12 cellular contexts compared by ENCODE assay signal in the genomic region with DNA sequence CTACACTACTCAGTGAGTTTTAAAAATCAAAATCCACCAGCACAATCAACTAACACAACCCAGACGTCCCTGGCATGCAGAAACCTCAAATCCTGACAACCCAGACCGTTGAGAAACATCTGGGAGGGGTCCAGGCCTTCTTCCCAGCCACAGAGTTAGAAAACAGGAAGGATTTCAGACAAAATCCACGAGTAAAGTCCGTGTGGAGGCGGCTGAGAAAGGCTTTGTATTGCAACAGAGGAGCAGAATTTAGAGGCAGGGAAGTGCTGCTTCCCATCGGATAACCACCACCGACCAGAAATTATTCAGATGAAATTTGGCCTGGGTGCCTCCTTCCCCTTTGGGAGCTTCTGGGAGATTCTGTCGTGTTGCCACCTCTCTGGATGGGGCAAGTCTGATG.
A peak's percentile ranks its signal among the peaks of the same experiment; 100 is the strongest.
DNase-seq lines count a peak whose midpoint lies in the region; ATAC-seq, FAIRE-seq and TF ChIP-seq lines count a peak whose summit lies in the region.
"Had no signal": no experiment of that assay in that cellular context is flagged by ENCODE, and none has a peak within 500 bp of the region (broad histone marks: within the 10 kb centered on the region; RNA-seq: fewer than 3 reads in every experiment).

No MANE protein-coding gene starts in this region.

- no peaks in the 10 kb centered on the region for H3F3A ChIP-seq in SK-N-SH (replicated peaks; ENCODE audit: insufficient read depth)

- WGBS in SK-N-SH (ENCODE audit: low lambda C conversion rate), result 51% methylated on average over 8 of the region's 8 CpGs
- WGBS in aorta, 2 donors, result 3% methylated on average over 8 of the region's 8 CpGs

- H3K9me3 ChIP-seq in SK-N-SH, result no peaks in the 10 kb centered on the region
- no peaks in the 10 kb centered on the region for H3K9me3 ChIP-seq in aorta (ENCODE audit: control insufficient read depth, low read length)

- H3K27ac ChIP-seq in SK-N-SH (ENCODE audit: low read depth in 2 of 2, low read length in 1 of 2) (peak overlapping the region in 1 of 2 experiments; percentile 23; a peak in 3 of 4 replicates), aorta (ENCODE audit: low read depth in 1 of 2, low read length in 2 of 2) (peak overlapping the region; percentile 4 to 38)

- peak overlapping the region in 1 of 3 experiments; percentile 43 for H3K4me3 Mint-ChIP-seq in nephron
- H3K4me3 Mint-ChIP-seq: activated naive CD8-positive, alpha-beta T cell treated with anti-CD3 and anti-CD28 coated beads, Interleukin-2, amount 50 U/mL, for 24 hours had no signal

- no peak for TF ChIP-seq EP300 in SK-N-SH (IDR thresholded peaks at IDR 0.05; ENCODE audit: borderline replicate concordance in 1 of 2, low read depth in 1 of 2, low read length in 1 of 2)

- TF ChIP-seq RAD21 in SK-N-SH (IDR thresholded peaks at IDR 0.05; ENCODE audit: low read length), result no peak

- no peak for TF ChIP-seq CTCF in SK-N-SH (IDR thresholded peaks at IDR 0.05)
- TF ChIP-seq CTCF in nephron (IDR thresholded peaks at IDR 0.05; ENCODE audit: unreplicated experiment in 3 of 3), result no peak

- H3K27ac Mint-ChIP-seq in nephron, result peak overlapping the region; percentile 84 to 99 (median 98)
- H3K27ac Mint-ChIP-seq: activated naive CD8-positive, alpha-beta T cell treated with anti-CD3 and anti-CD28 coated beads, Interleukin-2, amount 50 U/mL, for 24 hours had no signal

- H3K4me2 ChIP-seq in SK-N-SH, result no peak overlapping the region

- CTCF ChIA-PET in SK-N-SH (lab: Yijun Ruan, JAX), result no interaction called here

- intact Hi-C loops in aorta (cut with DNase I), result loop anchor here in 1 of 2 donors (5.0 kb wide), 1 partner anchor 37 kb away; no protein-coding TSS in a partner anchor

- no peak overlapping the region for H2AFZ ChIP-seq in SK-N-SH (ENCODE audit: low read depth)

- no peak for TF ChIP-seq POLR2A in GM12892 (IDR thresholded peaks at IDR 0.05; ENCODE audit: low read depth, low read length)

- peaks cover 27% of the 10 kb centered on the region for H3K79me2 ChIP-seq in SK-N-SH (ENCODE audit: insufficient read depth)

- peaks cover 3% of the 10 kb centered on the region; the same call in 1 of the 2 replicates for H4K20me1 ChIP-seq in SK-N-SH (ENCODE audit: insufficient read depth)

- DNase-seq in SK-N-SH (no peak), fibroblast of peridontal ligament (ENCODE audit: extremely low read depth) (peak; percentile 98), aorta (peak; percentile 76 to 83), GM12892 (ENCODE audit: insufficient read length) (no peak), middle frontal gyrus (ENCODE audit: extremely low spot score, low spot score) (no peak)
- DNase-seq: 8988T; activated naive CD8-positive, alpha-beta T cell treated with anti-CD3 and anti-CD28 coated beads, Interleukin-2, amount 50 U/mL, for 24 hours; NCI-H146; PC-3 had no signal

- H3K36me3 Mint-ChIP-seq in nephron (ENCODE audit: low read depth), result peaks cover 57% of the 10 kb centered on the region

- no peak overlapping the region for H3K4me3 ChIP-seq in SK-N-SH (ENCODE audit: low read depth in 2 of 2, low read length in 1 of 2)
- no peak overlapping the region for H3K4me3 ChIP-seq in aorta (ENCODE audit: low read length in 2 of 2)

- FAIRE-seq in GM12892 (lab: Jason Lieb, UNC), result no peak

- POLR2A ChIA-PET in SK-N-SH (lab: Yijun Ruan, JAX), result no interaction called here

- H3K27me3 Mint-ChIP-seq in nephron (ENCODE audit: low read depth), result no peaks in the 10 kb centered on the region

- no peaks in the 10 kb centered on the region for H3K9me3 Mint-ChIP-seq in nephron
- H3K9me3 Mint-ChIP-seq: activated naive CD8-positive, alpha-beta T cell treated with anti-CD3 and anti-CD28 coated beads, Interleukin-2, amount 50 U/mL, for 24 hours had no signal

- no peaks in the 10 kb centered on the region for H3K9me2 ChIP-seq in SK-N-SH

- H3K4me1 Mint-ChIP-seq in nephron, result peaks cover 37% of the 10 kb centered on the region

- peak; percentile 48 for ATAC-seq in SK-N-SH treated with all-trans-retinoic acid at 6 μM for 48 hours
- ATAC-seq in aorta (ENCODE audit: low FRiP score), result peak; percentile 74
- ATAC-seq in GM18502 (IDR thresholded peaks at IDR 0.05; ENCODE audit: poor library complexity, unreplicated experiment), result no peak
- ATAC-seq: activated naive CD8-positive, alpha-beta T cell treated with anti-CD3 and anti-CD28 coated beads, Interleukin-2, amount 50 U/mL, for 24 hours; PC-3 had no signal

- H3K36me3 ChIP-seq in SK-N-SH (replicated peaks in 1 of 2; ENCODE audit: control insufficient read depth in 1 of 2, insufficient read depth in 2 of 2, low read length in 1 of 2) (peaks cover 13 to 30% of the 10 kb centered on the region in 2 experiments), aorta (ENCODE audit: control insufficient read depth in 1 of 2, insufficient read depth in 2 of 2, low read length in 1 of 2) (peaks cover 0 to 1% of the 10 kb centered on the region in 2 donors)

- H3K9ac ChIP-seq in SK-N-SH, result no peak overlapping the region

- H3K27me3 ChIP-seq in SK-N-SH (ENCODE audit: insufficient read depth) (no peaks in the 10 kb centered on the region), aorta (ENCODE audit: control insufficient read depth in 1 of 2, insufficient read depth in 2 of 2, low read length in 1 of 2) (no peaks in the 10 kb centered on the region)

- H3K4me1 ChIP-seq in SK-N-SH (ENCODE audit: control insufficient read depth in 1 of 2, insufficient read depth in 2 of 2, low read depth in 1 of 2, low read length in 1 of 2), result no peaks in the 10 kb centered on the region; a peak in 1 of 4 replicates
- H3K4me1 ChIP-seq in aorta (ENCODE audit: control insufficient read depth in 1 of 2, insufficient read depth in 2 of 2, low read length in 2 of 2), result peaks cover 0 to 2% of the 10 kb centered on the region in 2 donors

TF ChIP-seq in SK-N-SH treated with all-trans-retinoic acid at 6 μM for 48 hours, 23 proteins besides CTCF, POLR2A, EP300 and RAD21 (continues in another document):
- TF ChIP-seq ARNTL (CRISPR knock-in tag; IDR thresholded peaks at IDR 0.05; ENCODE audit: borderline replicate concordance, low read depth), result no peak
- no peak for TF ChIP-seq PATZ1 (CRISPR knock-in tag; IDR thresholded peaks at IDR 0.05; ENCODE audit: borderline replicate concordance)
- TF ChIP-seq, protein P1, sequence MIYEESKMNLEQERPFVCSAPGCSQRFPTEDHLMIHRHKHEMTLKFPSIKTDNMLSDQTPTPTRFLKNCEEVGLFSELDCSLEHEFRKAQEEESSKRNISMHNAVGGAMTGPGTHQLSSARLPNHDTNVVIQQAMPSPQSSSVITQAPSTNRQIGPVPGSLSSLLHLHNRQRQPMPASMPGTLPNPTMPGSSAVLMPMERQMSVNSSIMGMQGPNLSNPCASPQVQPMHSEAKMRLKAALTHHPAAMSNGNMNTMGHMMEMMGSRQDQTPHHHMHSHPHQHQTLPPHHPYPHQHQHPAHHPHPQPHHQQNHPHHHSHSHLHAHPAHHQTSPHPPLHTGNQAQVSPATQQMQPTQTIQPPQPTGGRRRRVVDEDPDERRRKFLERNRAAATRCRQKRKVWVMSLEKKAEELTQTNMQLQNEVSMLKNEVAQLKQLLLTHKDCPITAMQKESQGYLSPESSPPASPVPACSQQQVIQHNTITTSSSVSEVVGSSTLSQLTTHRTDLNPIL (CRISPR knock-in tag; IDR thresholded peaks at IDR 0.05; ENCODE audit: low read depth), result no peak
- TF ChIP-seq ZFP3 (CRISPR knock-in tag; IDR thresholded peaks at IDR 0.05), result no peak

TF ChIP-seq in SK-N-SH, 30 proteins besides CTCF, POLR2A, EP300 and RAD21 (continues in another document):
- TF ChIP-seq, protein P2, sequence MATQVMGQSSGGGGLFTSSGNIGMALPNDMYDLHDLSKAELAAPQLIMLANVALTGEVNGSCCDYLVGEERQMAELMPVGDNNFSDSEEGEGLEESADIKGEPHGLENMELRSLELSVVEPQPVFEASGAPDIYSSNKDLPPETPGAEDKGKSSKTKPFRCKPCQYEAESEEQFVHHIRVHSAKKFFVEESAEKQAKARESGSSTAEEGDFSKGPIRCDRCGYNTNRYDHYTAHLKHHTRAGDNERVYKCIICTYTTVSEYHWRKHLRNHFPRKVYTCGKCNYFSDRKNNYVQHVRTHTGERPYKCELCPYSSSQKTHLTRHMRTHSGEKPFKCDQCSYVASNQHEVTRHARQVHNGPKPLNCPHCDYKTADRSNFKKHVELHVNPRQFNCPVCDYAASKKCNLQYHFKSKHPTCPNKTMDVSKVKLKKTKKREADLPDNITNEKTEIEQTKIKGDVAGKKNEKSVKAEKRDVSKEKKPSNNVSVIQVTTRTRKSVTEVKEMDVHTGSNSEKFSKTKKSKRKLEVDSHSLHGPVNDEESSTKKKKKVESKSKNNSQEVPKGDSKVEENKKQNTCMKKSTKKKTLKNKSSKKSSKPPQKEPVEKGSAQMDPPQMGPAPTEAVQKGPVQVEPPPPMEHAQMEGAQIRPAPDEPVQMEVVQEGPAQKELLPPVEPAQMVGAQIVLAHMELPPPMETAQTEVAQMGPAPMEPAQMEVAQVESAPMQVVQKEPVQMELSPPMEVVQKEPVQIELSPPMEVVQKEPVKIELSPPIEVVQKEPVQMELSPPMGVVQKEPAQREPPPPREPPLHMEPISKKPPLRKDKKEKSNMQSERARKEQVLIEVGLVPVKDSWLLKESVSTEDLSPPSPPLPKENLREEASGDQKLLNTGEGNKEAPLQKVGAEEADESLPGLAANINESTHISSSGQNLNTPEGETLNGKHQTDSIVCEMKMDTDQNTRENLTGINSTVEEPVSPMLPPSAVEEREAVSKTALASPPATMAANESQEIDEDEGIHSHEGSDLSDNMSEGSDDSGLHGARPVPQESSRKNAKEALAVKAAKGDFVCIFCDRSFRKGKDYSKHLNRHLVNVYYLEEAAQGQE (IDR thresholded peaks at IDR 0.05; ENCODE audit: low read depth, low read length), result no peak
- no peak for TF ChIP-seq FOSL2 (IDR thresholded peaks at IDR 0.05; ENCODE audit: borderline replicate concordance, low read depth)
- TF ChIP-seq, protein P3, sequence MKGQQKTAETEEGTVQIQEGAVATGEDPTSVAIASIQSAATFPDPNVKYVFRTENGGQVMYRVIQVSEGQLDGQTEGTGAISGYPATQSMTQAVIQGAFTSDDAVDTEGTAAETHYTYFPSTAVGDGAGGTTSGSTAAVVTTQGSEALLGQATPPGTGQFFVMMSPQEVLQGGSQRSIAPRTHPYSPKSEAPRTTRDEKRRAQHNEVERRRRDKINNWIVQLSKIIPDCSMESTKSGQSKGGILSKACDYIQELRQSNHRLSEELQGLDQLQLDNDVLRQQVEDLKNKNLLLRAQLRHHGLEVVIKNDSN (IDR thresholded peaks at IDR 0.05; ENCODE audit: borderline replicate concordance, low read depth), result no peak
- TF ChIP-seq GATA2 (CRISPR knock-in tag; IDR thresholded peaks at IDR 0.05), result no peak
- no peak for TF ChIP-seq USF2 (IDR thresholded peaks at IDR 0.05; ENCODE audit: borderline replicate concordance, low read depth, low read length)

Comparison
In these comparisons a context has a peak if more than half of its experiments do, and no peak if none do; other contexts are left out.
1. DNase-seq: peak in fibroblast of peridontal ligament (single experiment) and aorta (2 of 2); none in SK-N-SH (single experiment), GM12892 (single experiment) and middle frontal gyrus (single experiment).